26 cellular contexts compared by ENCODE assay signal in the genomic region with DNA sequence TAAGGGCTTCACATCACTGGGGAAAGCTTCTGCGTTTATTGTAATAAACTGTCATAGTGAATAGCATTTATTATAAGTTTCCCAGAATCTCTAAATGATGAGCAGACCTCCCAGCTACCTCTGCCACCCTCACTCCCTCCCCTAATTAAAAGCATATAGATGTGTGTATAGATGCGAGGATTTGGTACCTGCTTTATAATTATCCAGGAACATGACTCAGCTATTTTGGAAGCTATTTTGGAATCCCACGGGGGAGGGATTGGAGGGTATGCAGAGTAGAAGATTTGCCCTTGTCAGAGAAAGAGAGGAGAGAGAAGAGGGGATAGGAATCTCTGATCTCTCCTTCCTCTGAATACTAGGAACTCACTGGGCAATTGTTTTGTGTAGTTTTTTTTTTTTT.
DNase-seq lines count a peak whose midpoint lies in the region; ATAC-seq, FAIRE-seq and TF ChIP-seq lines count a peak whose summit lies in the region.
"Had no signal": no experiment of that assay in that cellular context is flagged by ENCODE, and none has a peak within 500 bp of the region (broad histone marks: within the 10 kb centered on the region; RNA-seq: fewer than 3 reads in every experiment).

No MANE protein-coding gene starts in this region.

- intact Hi-C loops in HepG2 (cut with micrococcal nuclease; ENCODE audit: unreplicated experiment) = no loop called here
- intact Hi-C loops in right lobe of liver (cut with DNase I) = no loop called here

- no peak overlapping the region for H2BK20ac ChIP-seq in H1 (ENCODE audit: low read length)

- 3% methylated on average over 3 of the region's 3 CpGs for WGBS in HepG2 (ENCODE audit: low lambda C conversion rate)
- WGBS in right lobe of liver (ENCODE audit: insufficient coverage, low coverage, low lambda C conversion rate, missing lambda C conversion rate) = 79% methylated on average over 3 of the region's 3 CpGs
- WGBS in H1 (ENCODE audit: extremely low coverage in 1 of 2, insufficient coverage in 1 of 2, insufficient read length in 1 of 2, insufficient replicate concordance in 2 of 2, low coverage in 1 of 2, low lambda C conversion rate in 2 of 2, missing lambda C conversion rate in 1 of 2), 2 experiments = 84% methylated on average over 3 of the region's 3 CpGs; no CpG with 5 or more reads in 1 of the 2 experiments

- no peaks in the 10 kb centered on the region for H3K79me2 ChIP-seq in HepG2 (ENCODE audit: insufficient read depth, low read length)
- H3K79me2 ChIP-seq in H1 (ENCODE audit: control insufficient read depth in 1 of 2, insufficient read depth in 2 of 2, low read length in 2 of 2) = no peaks in the 10 kb centered on the region

- no peak overlapping the region for H3K18ac ChIP-seq in H1 (ENCODE audit: extremely low read depth, low read length)

- H3K79me1 ChIP-seq in H1 (ENCODE audit: low read depth, low read length) = no peaks in the 10 kb centered on the region

- no peak for ATAC-seq in HepG2
- ATAC-seq in right lobe of liver = no peak
- no peak for ATAC-seq in HG02571 (IDR thresholded peaks at IDR 0.05; ENCODE audit: unreplicated experiment)

- no peak overlapping the region for H4K8ac ChIP-seq in H1 (ENCODE audit: extremely low read depth, insufficient read depth, low read length)

- no peak for TF ChIP-seq RAD21 in HepG2 (CRISPR knock-in tag; IDR thresholded peaks at IDR 0.05)
- TF ChIP-seq RAD21 in H1 (IDR thresholded peaks at IDR 0.05 in 1 of 2, conservative IDR thresholded peaks at IDR 0.05 in 1 of 2; ENCODE audit: low read depth in 2 of 2, low read length in 2 of 2) = no peak

- H2BK120ac ChIP-seq in H1 (replicated peaks; ENCODE audit: low read depth, low read length) = no peak overlapping the region

- H3K23me2 ChIP-seq in H1 (ENCODE audit: low read depth, low read length) = no peaks in the 10 kb centered on the region

- H3K4me3 ChIP-seq in HepG2 (replicated peaks in 1 of 3; ENCODE audit: insufficient read depth in 1 of 3, low read depth in 2 of 3, low read length in 3 of 3) = no peak overlapping the region
- no peak overlapping the region for H3K4me3 ChIP-seq in right lobe of liver
- H3K4me3 ChIP-seq in H1 (ENCODE audit: extremely low read depth in 1 of 4, insufficient read depth in 2 of 4, low read depth in 3 of 4, low read length in 4 of 4) = no peak overlapping the region
- H3K4me3 ChIP-seq: BLaER1 treated with 17β-estradiol and CSF1 and Interleukin-3, amounts not matched to agents 10 nM and 100 nM had no signal

- H4K91ac ChIP-seq in H1 (replicated peaks; ENCODE audit: insufficient read length, low read length) = no peak overlapping the region

- POLR2A ChIA-PET in HepG2 (lab: Yijun Ruan, JAX) (no interaction called here), H1 (lab: Charles Lee; ENCODE audit: partially characterized antibody) (no interaction called here)

- no peak overlapping the region for H2BK12ac ChIP-seq in H1 (ENCODE audit: low read depth, low read length)

- H3K4me1 ChIP-seq in HepG2 (ENCODE audit: insufficient read depth, low read length) (no peaks in the 10 kb centered on the region), right lobe of liver (no peaks in the 10 kb centered on the region), H1 (replicated peaks in 1 of 4; ENCODE audit: control insufficient read depth in 3 of 4, insufficient read depth in 4 of 4, low read length in 3 of 4) (no peaks in the 10 kb centered on the region)
- H3K4me1 ChIP-seq: BE2C; BLaER1 treated with 17β-estradiol and CSF1 and Interleukin-3, amounts not matched to agents 10 nM and 100 nM had no signal

- H2BK15ac ChIP-seq in H1 (ENCODE audit: low read length) = no peak overlapping the region

- no peak overlapping the region for H3K23ac ChIP-seq in H1 (ENCODE audit: insufficient read length)

- no peak overlapping the region for H3K56ac ChIP-seq in H1 (replicated peaks; ENCODE audit: insufficient read length, low read depth, low read length)

- H3K36me3 ChIP-seq in HepG2 (replicated peaks in 1 of 2; ENCODE audit: control insufficient read depth in 1 of 2, insufficient read depth in 2 of 2, low read length in 2 of 2) (no peaks in the 10 kb centered on the region), right lobe of liver (no peaks in the 10 kb centered on the region), H1 (ENCODE audit: control insufficient read depth in 2 of 4, insufficient read depth in 4 of 4, low read length in 3 of 4) (no peaks in the 10 kb centered on the region)
- H3K36me3 ChIP-seq: BE2C; BLaER1 treated with 17β-estradiol and CSF1 and Interleukin-3, amounts not matched to agents 10 nM and 100 nM had no signal

- no peak overlapping the region for H2AK5ac ChIP-seq in H1 (ENCODE audit: low read depth, low read length)

- BruUV-seq in HepG2 (replicated peaks; lab: Mats Ljungman, UMichigan) = no TSS peak

- H3K27me3 ChIP-seq in HepG2 (ENCODE audit: control insufficient read depth in 1 of 2, insufficient read depth in 2 of 2, low read length in 2 of 2) (no peaks in the 10 kb centered on the region; a peak in 1 of 5 replicates), right lobe of liver (no peaks in the 10 kb centered on the region), H1 (replicated peaks in 1 of 4; ENCODE audit: control insufficient read depth in 3 of 4, extremely low read depth in 1 of 4, insufficient read depth in 3 of 4, low read length in 3 of 4) (no peaks in the 10 kb centered on the region)
- H3K27me3 ChIP-seq: BE2C; BLaER1 treated with 17β-estradiol and CSF1 and Interleukin-3, amounts not matched to agents 10 nM and 100 nM had no signal

- no peak for TF ChIP-seq CTCF in HepG2 (CRISPR knock-in tag; IDR thresholded peaks at IDR 0.05)
- TF ChIP-seq CTCF in right lobe of liver (IDR thresholded peaks at IDR 0.05) = no peak
- no peak for TF ChIP-seq CTCF in H1 (IDR thresholded peaks at IDR 0.05; ENCODE audit: control extremely low read depth in 1 of 3, insufficient read depth in 1 of 3, low read depth in 1 of 3, low read length in 3 of 3)

- DNase-seq in NCI-H82 (lab: John Stamatoyannopoulos, UW) = peak; percentile 4
- no peak for DNase-seq in NCI-H82 treated with DMSO at 0.1 percent for 48 hours (lab: John Stamatoyannopoulos, UW; ENCODE audit: unreplicated experiment)
- DNase-seq in HepG2 (ENCODE audit: low spot score) = no peak
- no peak for DNase-seq in right lobe of liver
- no peak for DNase-seq in H1 (ENCODE audit: low read depth in 1 of 2, low spot score in 2 of 2)
- DNase-seq in NCI-H748 (lab: John Stamatoyannopoulos, UW; ENCODE audit: unreplicated experiment) = no peak
- DNase-seq in GF-D8 (lab: John Stamatoyannopoulos, UW) = no peak
- DNase-seq: ACHN; AML-193; BE2C; CD4-positive, alpha-beta T cell; CD8-positive, alpha-beta memory T cell; DMS 273 treated with DMSO at 0.1 percent for 48 hours; DMS79; EL; GDM1; GOT3; H7; HCEC 1CT had no signal

- no peak for TF ChIP-seq POLR2A in HepG2 (IDR thresholded peaks at IDR 0.05; ENCODE audit: insufficient read depth in 1 of 2, low read depth in 2 of 2, low read length in 2 of 2)
- no peak for TF ChIP-seq POLR2A in right lobe of liver (IDR thresholded peaks at IDR 0.05)
- TF ChIP-seq POLR2A in H1 (IDR thresholded peaks at IDR 0.05; ENCODE audit: control extremely low read depth in 1 of 2, low read depth in 2 of 2, low read length in 2 of 2) = no peak

- H4K20me1 ChIP-seq in HepG2 (ENCODE audit: insufficient read depth, low read length) = no peaks in the 10 kb centered on the region
- H4K20me1 ChIP-seq in H1 (replicated peaks in 1 of 2; ENCODE audit: control insufficient read depth in 1 of 2, insufficient read depth in 2 of 2, low read length in 2 of 2) = no peaks in the 10 kb centered on the region
- H4K20me1 ChIP-seq: BLaER1 treated with 17β-estradiol and CSF1 and Interleukin-3, amounts not matched to agents 10 nM and 100 nM had no signal

- CTCF ChIA-PET in HepG2 (lab: Yijun Ruan, JAX; ENCODE audit: low intra/inter-chr PET ratio, low total read pairs) (no interaction called here), H1 (lab: Charles Lee; ENCODE audit: partially characterized antibody) (interaction anchor here (0.7 to 0.8 kb wide), 2 partner anchors 18 to 67 kb away, joined by 3 read pairs; no protein-coding TSS in a partner anchor)

- no peak overlapping the region for H4K5ac ChIP-seq in H1 (ENCODE audit: insufficient read length, low read depth, low read length)

- H2BK5ac ChIP-seq in H1 (ENCODE audit: low read depth, low read length) = no peak overlapping the region

- no peak overlapping the region for H3K9ac ChIP-seq in HepG2 (ENCODE audit: insufficient read depth, low read depth, low read length)
- H3K9ac ChIP-seq in H1 (replicated peaks in 1 of 4; ENCODE audit: extremely low read depth in 1 of 4, low read depth in 3 of 4, low read length in 3 of 4) = no peak overlapping the region
- H3K9ac ChIP-seq: BLaER1 treated with 17β-estradiol and CSF1 and Interleukin-3, amounts not matched to agents 10 nM and 100 nM had no signal

- no peaks in the 10 kb centered on the region for H3K9me3 ChIP-seq in HepG2 (ENCODE audit: low read length)
- no peaks in the 10 kb centered on the region for H3K9me3 ChIP-seq in right lobe of liver
- H3K9me3 ChIP-seq in H1 (ENCODE audit: insufficient read depth in 2 of 2, low read depth in 1 of 2, low read length in 1 of 2) = no peaks in the 10 kb centered on the region
- H3K9me3 ChIP-seq: BE2C had no signal

- TF ChIP-seq EP300 in HepG2 (IDR thresholded peaks at IDR 0.05; ENCODE audit: low read depth in 2 of 2, low read length in 2 of 2) = no peak
- TF ChIP-seq EP300 in HepG2 (CRISPR knock-in tag; IDR thresholded peaks at IDR 0.05; ENCODE audit: borderline replicate concordance) = no peak
- no peak for TF ChIP-seq EP300 in H1 (IDR thresholded peaks at IDR 0.05; ENCODE audit: borderline replicate concordance in 1 of 2, low read depth in 2 of 2, low read length in 2 of 2)

- H2AFZ ChIP-seq in HepG2 (ENCODE audit: low read length) = no peak overlapping the region
- H2AFZ ChIP-seq in H1 (ENCODE audit: low read length) = no peak overlapping the region

- no peak for FAIRE-seq in HepG2 (lab: Jason Lieb, UNC)
- no peak for FAIRE-seq in H1 (lab: Jason Lieb, UNC)
- FAIRE-seq: A204.1, D721Med, GM12891, GM18507 had no signal

- no peak overlapping the region for H3K4me2 ChIP-seq in HepG2 (ENCODE audit: low read depth, low read length)
- H3K4me2 ChIP-seq in H1 (ENCODE audit: insufficient read depth in 1 of 2, low read depth in 2 of 2, low read length in 2 of 2) = no peak overlapping the region
- H3K4me2 ChIP-seq: BLaER1 treated with 17β-estradiol and CSF1 and Interleukin-3, amounts not matched to agents 10 nM and 100 nM had no signal

- no peak overlapping the region for H3K4ac ChIP-seq in H1 (replicated peaks; ENCODE audit: insufficient read length, low read depth, low read length)

- no peak overlapping the region for H3K14ac ChIP-seq in H1 (ENCODE audit: insufficient read length)

- H3K27ac ChIP-seq in HepG2 (ENCODE audit: extremely low read length, insufficient read depth, low read length) (no peak overlapping the region), right lobe of liver (no peak overlapping the region), H1 (ENCODE audit: low read depth, low read length) (no peak overlapping the region)
- H3K27ac ChIP-seq: 22Rv1; BLaER1 treated with 17β-estradiol and CSF1 and Interleukin-3, amounts not matched to agents 10 nM and 100 nM had no signal

- in situ Hi-C loops in HepG2 (cut with HindIII; ENCODE audit: extremely low pct_ligation_motif_present, low pct_unique_long_range_greater_than_20kb) = no loop called here

TF ChIP-seq in HepG2, 621 proteins besides CTCF, POLR2A, EP300 and RAD21 (continues in another document):
- no peak for TF ChIP-seq BCL6 (CRISPR knock-in tag; IDR thresholded peaks at IDR 0.05)
